ENCODE assay signal across 20 cellular contexts in the genomic region with DNA sequence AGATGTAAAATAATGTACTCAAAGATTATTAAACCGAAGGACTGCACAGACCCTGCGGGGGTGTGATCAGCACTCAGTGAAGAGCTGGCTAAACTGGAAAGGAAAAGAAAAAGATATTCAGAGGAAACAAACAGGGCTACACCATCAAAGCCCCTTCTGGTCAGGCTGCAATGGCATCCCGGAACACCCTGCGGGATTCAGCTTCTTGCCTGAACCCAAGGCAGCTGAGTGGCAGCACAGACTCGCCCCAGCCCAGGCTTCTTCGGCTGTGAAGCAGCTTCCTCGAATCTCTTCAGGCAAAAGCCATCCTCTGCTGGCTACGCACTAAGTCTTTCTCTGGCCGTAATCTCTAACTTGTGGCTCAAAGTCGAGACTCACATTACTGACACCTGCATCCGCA.
DNase-seq lines count a peak whose midpoint lies in the region; ATAC-seq and TF ChIP-seq lines count a peak whose summit lies in the region.
"Had no signal": no experiment of that assay in that cellular context is flagged by ENCODE, and none has a peak within 500 bp of the region (broad histone marks: within the 10 kb centered on the region; RNA-seq: fewer than 3 reads in every experiment).

No MANE protein-coding gene starts in this region.

- H3F3A ChIP-seq in GM23338 (replicated peaks; ENCODE audit: low read depth), result no peaks in the 10 kb centered on the region

- no peaks in the 10 kb centered on the region for H3K79me2 ChIP-seq in GM23338 (replicated peaks; ENCODE audit: insufficient read depth)

- TF ChIP-seq EP300 in suprapubic skin (IDR thresholded peaks at IDR 0.05), result no peak

- H3K27ac ChIP-seq in BLaER1 (no peak overlapping the region), GM23338 (ENCODE audit: low read depth) (no peak overlapping the region), suprapubic skin (no peak overlapping the region)
- H3K27ac ChIP-seq: A549, C4-2B, GM23248 had no signal

- no peaks in the 10 kb centered on the region for H3K36me3 ChIP-seq in BLaER1
- H3K36me3 ChIP-seq in GM23338 (ENCODE audit: insufficient read depth), result no peaks in the 10 kb centered on the region
- no peaks in the 10 kb centered on the region for H3K36me3 ChIP-seq in suprapubic skin
- H3K36me3 ChIP-seq: BE2C had no signal

- H3K9ac ChIP-seq in BLaER1, result no peak overlapping the region
- H3K9ac ChIP-seq: GM23248 had no signal

- H3K9me3 Mint-ChIP-seq in GM23338 (no peaks in the 10 kb centered on the region; the same call in 1 of the 3 replicates), neural crest cell (peaks cover 11% of the 10 kb centered on the region)
- H3K9me3 Mint-ChIP-seq: H9 had no signal

- H3K27ac Mint-ChIP-seq in GM23338 (no peak overlapping the region), neural crest cell (ENCODE audit: unreplicated experiment) (peak overlapping the region; percentile 35)
- H3K27ac Mint-ChIP-seq: CD4-positive, CD25-positive, alpha-beta regulatory T cell; CD8-positive, alpha-beta T cell; H9 had no signal

- H3K4me1 ChIP-seq in BLaER1 (peaks cover 32% of the 10 kb centered on the region), GM23338 (ENCODE audit: insufficient read depth) (peaks cover 13% of the 10 kb centered on the region), suprapubic skin (no peaks in the 10 kb centered on the region)
- H3K4me1 ChIP-seq: A549, BE2C, Caco-2 had no signal

- H3K4me3 Mint-ChIP-seq in GM23338 (no peak overlapping the region), neural crest cell (no peak overlapping the region)
- H3K4me3 Mint-ChIP-seq: CD4-positive, CD25-positive, alpha-beta regulatory T cell; CD8-positive, alpha-beta T cell; H9 had no signal

- H3K36me3 Mint-ChIP-seq in GM23338 (ENCODE audit: low read depth) (no peaks in the 10 kb centered on the region), neural crest cell (ENCODE audit: low read depth) (peaks cover 4% of the 10 kb centered on the region)
- H3K36me3 Mint-ChIP-seq: CD8-positive, alpha-beta T cell had no signal

- H3K4me3 ChIP-seq in BLaER1 (no peak overlapping the region), GM23338 (no peak overlapping the region), foreskin fibroblast (ENCODE audit: low read depth in 1 of 2, low read length in 2 of 2) (no peak overlapping the region), suprapubic skin (no peak overlapping the region)
- H3K4me3 ChIP-seq: A549, GM23248 had no signal

- peaks cover 14% of the 10 kb centered on the region for H3K9me3 ChIP-seq in BLaER1
- no peaks in the 10 kb centered on the region for H3K9me3 ChIP-seq in suprapubic skin
- H3K9me3 ChIP-seq: A549, BE2C, Caco-2 had no signal

- H2AFZ ChIP-seq in GM23338, result peak overlapping the region; percentile 10; the same call in 1 of the 2 replicates
- H2AFZ ChIP-seq: GM23248 had no signal

- TF ChIP-seq CTCF in GM23338 (conservative IDR thresholded peaks at IDR 0.05; ENCODE audit: low read depth in 2 of 2) (no peak), neural crest cell (conservative IDR thresholded peaks at IDR 0.05) (no peak), foreskin fibroblast (IDR thresholded peaks at IDR 0.05; ENCODE audit: low read depth, low read length) (no peak), suprapubic skin (IDR thresholded peaks at IDR 0.05) (no peak)

- H3K4me2 ChIP-seq in BLaER1 (peak overlapping the region; percentile 78), GM23338 (no peak overlapping the region)
- H3K4me2 ChIP-seq: A549 had no signal

- TF ChIP-seq POLR2A in suprapubic skin (IDR thresholded peaks at IDR 0.05), result no peak
- TF ChIP-seq POLR2A in erythroblast (IDR thresholded peaks at IDR 0.05; ENCODE audit: low read length), result no peak

- H4K20me1 ChIP-seq in BLaER1 (no peaks in the 10 kb centered on the region), GM23338 (replicated peaks; ENCODE audit: insufficient read depth) (no peaks in the 10 kb centered on the region)

- H3K27me3 Mint-ChIP-seq in GM23338 (ENCODE audit: insufficient read depth, low read depth, poor library complexity), result peaks cover 24% of the 10 kb centered on the region
- peaks cover 17% of the 10 kb centered on the region for H3K27me3 Mint-ChIP-seq in neural crest cell (ENCODE audit: low read depth)

- no peak for DNase-seq in GM23338 (ENCODE audit: low spot score)
- DNase-seq in neural crest cell (ENCODE audit: low read depth, low spot score), result no peak
- no peak for DNase-seq in foreskin fibroblast
- DNase-seq in suprapubic skin (ENCODE audit: low spot score in 2 of 2), result no peak
- no peak for DNase-seq in erythroblast (lab: John Stamatoyannopoulos, UW)
- DNase-seq: 8988T; ACHN; AML-193; BE2C; Caco-2; CD4-positive, CD25-positive, alpha-beta regulatory T cell; CD8-positive, alpha-beta T cell; DMS153; DND-41; GM23248; H9 had no signal

- ATAC-seq in GM23338, result peak; percentile 34
- ATAC-seq: A549; CD8-positive, alpha-beta T cell; HCT116 had no signal

- H3K9me2 ChIP-seq in GM23338 (ENCODE audit: insufficient read depth), result no peaks in the 10 kb centered on the region

- peaks cover 31% of the 10 kb centered on the region for H3K4me1 Mint-ChIP-seq in GM23338
- H3K4me1 Mint-ChIP-seq in neural crest cell, result peaks cover 2% of the 10 kb centered on the region
- H3K4me1 Mint-ChIP-seq: CD4-positive, CD25-positive, alpha-beta regulatory T cell had no signal

- H3K27me3 ChIP-seq in BLaER1 (peaks cover 12% of the 10 kb centered on the region), GM23338 (ENCODE audit: insufficient read depth) (no peaks in the 10 kb centered on the region), suprapubic skin (peaks cover 43% of the 10 kb centered on the region)

- WGBS in suprapubic skin, result 83% methylated on average over 11 of the region's 11 CpGs

TF ChIP-seq in GM23338, 12 proteins besides CTCF, POLR2A, EP300 and RAD21:
- no peak for TF ChIP-seq JUNB (IDR thresholded peaks at IDR 0.05; ENCODE audit: unreplicated experiment)
- TF ChIP-seq, protein P1, sequence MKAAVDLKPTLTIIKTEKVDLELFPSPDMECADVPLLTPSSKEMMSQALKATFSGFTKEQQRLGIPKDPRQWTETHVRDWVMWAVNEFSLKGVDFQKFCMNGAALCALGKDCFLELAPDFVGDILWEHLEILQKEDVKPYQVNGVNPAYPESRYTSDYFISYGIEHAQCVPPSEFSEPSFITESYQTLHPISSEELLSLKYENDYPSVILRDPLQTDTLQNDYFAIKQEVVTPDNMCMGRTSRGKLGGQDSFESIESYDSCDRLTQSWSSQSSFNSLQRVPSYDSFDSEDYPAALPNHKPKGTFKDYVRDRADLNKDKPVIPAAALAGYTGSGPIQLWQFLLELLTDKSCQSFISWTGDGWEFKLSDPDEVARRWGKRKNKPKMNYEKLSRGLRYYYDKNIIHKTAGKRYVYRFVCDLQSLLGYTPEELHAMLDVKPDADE (IDR thresholded peaks at IDR 0.05), result no peak
